11 cellular contexts compared by ENCODE assay signal in the genomic region with DNA sequence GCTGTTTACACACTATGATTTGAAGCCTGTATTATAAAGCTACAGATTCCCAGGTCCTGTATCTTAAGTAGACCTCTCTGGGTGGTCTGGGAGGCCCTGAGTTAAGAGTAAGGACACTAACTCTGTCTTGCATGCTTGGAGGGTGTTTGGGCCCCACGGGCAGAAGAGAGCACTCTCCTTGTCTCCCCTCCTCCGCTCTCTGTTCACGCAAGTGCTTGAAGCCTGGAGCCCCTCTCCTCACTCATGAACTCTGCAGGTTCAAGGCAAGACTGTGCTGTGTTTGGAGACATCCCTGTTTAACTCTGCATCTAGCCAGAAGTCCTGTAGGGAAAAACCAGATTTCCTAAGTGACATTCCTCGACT.
DNase-seq lines count a peak whose midpoint lies in the region; ATAC-seq and TF ChIP-seq lines count a peak whose summit lies in the region.
"Had no signal": no experiment of that assay in that cellular context is flagged by ENCODE, and none has a peak within 500 bp of the region (broad histone marks: within the 10 kb centered on the region; RNA-seq: fewer than 3 reads in every experiment).

No MANE protein-coding gene starts in this region.

- H3K4me3 Mint-ChIP-seq in activated CD4-positive, alpha-beta T cell treated with anti-CD3 and anti-CD28 coated beads for 36 hours = no peak overlapping the region
- no peak overlapping the region for H3K4me3 Mint-ChIP-seq in activated CD8-positive, alpha-beta T cell treated with anti-CD3 and anti-CD28 coated beads for 36 hours
- H3K4me3 Mint-ChIP-seq in stimulated activated memory B cell treated with anti-CD40 and anti-IgM and Interleukin-4, amounts not matched to agents 10 μg/mL and 1 μg/mL and 100 μg/mL, for 72 hours = no peak overlapping the region

- POLR2A ChIA-PET in activated CD4-positive, alpha-beta T cell treated with anti-CD3 and anti-CD28 coated beads for 36 hours (lab: Charles Lee) = interaction anchor here (0.6 kb wide), 2 partner anchors 218 to 749 kb away, joined by 3 to 6 read pairs; no protein-coding TSS in a partner anchor
- POLR2A ChIA-PET in activated CD8-positive, alpha-beta T cell treated with anti-CD3 and anti-CD28 coated beads for 36 hours (lab: Charles Lee) = interaction anchor here (1.5 kb wide), 1 partner anchor 15 kb away, joined by 3 read pairs; no protein-coding TSS in a partner anchor

- no peaks in the 10 kb centered on the region for H3K36me3 Mint-ChIP-seq in activated CD4-positive, alpha-beta T cell treated with anti-CD3 and anti-CD28 coated beads for 36 hours (ENCODE audit: low read depth)
- no peaks in the 10 kb centered on the region for H3K36me3 Mint-ChIP-seq in activated CD8-positive, alpha-beta T cell treated with anti-CD3 and anti-CD28 coated beads for 36 hours (ENCODE audit: low read depth)
- peaks cover 11% of the 10 kb centered on the region for H3K36me3 Mint-ChIP-seq in stimulated activated memory B cell treated with anti-CD40 and anti-IgM and Interleukin-4, amounts not matched to agents 10 μg/mL and 1 μg/mL and 100 μg/mL, for 72 hours

- CTCF ChIA-PET in activated CD4-positive, alpha-beta T cell treated with anti-CD3 and anti-CD28 coated beads for 36 hours (lab: Charles Lee) = interaction anchor here (0.6 to 1.2 kb wide), 3 partner anchors 9 to 133 kb away, joined by 3 to 6 read pairs (median 5); no protein-coding TSS in a partner anchor
- CTCF ChIA-PET in activated CD8-positive, alpha-beta T cell treated with anti-CD3 and anti-CD28 coated beads for 36 hours (lab: Charles Lee) = interaction anchor here (1.0 to 1.7 kb wide), 2 partner anchors 35 to 221 kb away, joined by 3 to 5 read pairs; no protein-coding TSS in a partner anchor

- H3K27ac ChIP-seq in iPS-18a (ENCODE audit: low read length) = no peak overlapping the region
- H3K27ac ChIP-seq: A549 had no signal

- H3K9me3 ChIP-seq in iPS-18a (ENCODE audit: control insufficient read depth, low read depth, low read length) = no peaks in the 10 kb centered on the region
- H3K9me3 ChIP-seq: A549 had no signal

- peak overlapping the region; percentile 32 for H3K27ac Mint-ChIP-seq in activated CD4-positive, alpha-beta T cell treated with anti-CD3 and anti-CD28 coated beads for 36 hours
- H3K27ac Mint-ChIP-seq in activated CD8-positive, alpha-beta T cell treated with anti-CD3 and anti-CD28 coated beads for 36 hours = peak overlapping the region; percentile 82
- H3K27ac Mint-ChIP-seq in stimulated activated memory B cell treated with anti-CD40 and anti-IgM and Interleukin-4, amounts not matched to agents 10 μg/mL and 1 μg/mL and 100 μg/mL, for 72 hours = peak overlapping the region; percentile 79

- H3K27me3 Mint-ChIP-seq in activated CD4-positive, alpha-beta T cell treated with anti-CD3 and anti-CD28 coated beads for 36 hours = peaks cover 9% of the 10 kb centered on the region
- no peaks in the 10 kb centered on the region for H3K27me3 Mint-ChIP-seq in activated CD8-positive, alpha-beta T cell treated with anti-CD3 and anti-CD28 coated beads for 36 hours
- no peaks in the 10 kb centered on the region for H3K27me3 Mint-ChIP-seq in stimulated activated memory B cell treated with anti-CD40 and anti-IgM and Interleukin-4, amounts not matched to agents 10 μg/mL and 1 μg/mL and 100 μg/mL, for 72 hours

- no peak for DNase-seq in activated CD4-positive, alpha-beta T cell treated with anti-CD3 and anti-CD28 coated beads for 36 hours
- no peak for DNase-seq in activated CD4-positive, alpha-beta T cell treated with anti-CD3 and anti-CD28 coated beads, Interleukin-2, amount 50 U/mL, for 1 hour
- no peak for DNase-seq in activated CD8-positive, alpha-beta T cell treated with anti-CD3 and anti-CD28 coated beads for 36 hours
- no peak for DNase-seq in stimulated activated CD4-positive, alpha-beta T cell treated with anti-CD3 and anti-CD28 coated beads, Interleukin-4, amount 100 ng/mL, for 1 hour
- DNase-seq in amniotic stem cell (lab: John Stamatoyannopoulos, UW) (no peak), NK-92 (lab: John Stamatoyannopoulos, UW; ENCODE audit: unreplicated experiment) (no peak)
- DNase-seq: activated gamma-delta T cell; stimulated activated CD4-positive, alpha-beta T cell treated with anti-CD3 and anti-CD28 coated beads, Interleukin-2, amount 100 ng/mL, for 48 hours had no signal

- intact Hi-C loops in activated CD4-positive, alpha-beta T cell treated with anti-CD3 and anti-CD28 coated beads for 36 hours (cut with DNase I, micrococcal nuclease) = loop anchor here (1.0 to 5.0 kb wide), 9 partner anchors 70 to 1112 kb away; a partner anchor contains a TSS
- intact Hi-C loops in activated CD8-positive, alpha-beta T cell treated with anti-CD3 and anti-CD28 coated beads for 36 hours (cut with micrococcal nuclease) = no loop called here

- H3K4me3 ChIP-seq in iPS-18a (ENCODE audit: low read length) = peak overlapping the region; percentile 9
- H3K4me3 ChIP-seq: A549 had no signal

- H3K4me1 Mint-ChIP-seq in activated CD4-positive, alpha-beta T cell treated with anti-CD3 and anti-CD28 coated beads for 36 hours = peaks cover 35% of the 10 kb centered on the region
- peaks cover 38% of the 10 kb centered on the region for H3K4me1 Mint-ChIP-seq in activated CD8-positive, alpha-beta T cell treated with anti-CD3 and anti-CD28 coated beads for 36 hours (ENCODE audit: low read depth)
- H3K4me1 Mint-ChIP-seq in stimulated activated memory B cell treated with anti-CD40 and anti-IgM and Interleukin-4, amounts not matched to agents 10 μg/mL and 1 μg/mL and 100 μg/mL, for 72 hours = peaks cover 62% of the 10 kb centered on the region

- no peak for ATAC-seq in activated CD4-positive, alpha-beta T cell treated with anti-CD3 and anti-CD28 coated beads for 36 hours
- ATAC-seq in activated CD8-positive, alpha-beta T cell treated with anti-CD3 and anti-CD28 coated beads for 36 hours = no peak
- no peak for ATAC-seq in stimulated activated memory B cell treated with anti-CD40 and anti-IgM and Interleukin-4, amounts not matched to agents 10 μg/mL and 1 μg/mL and 100 μg/mL, for 72 hours
- ATAC-seq: A549 had no signal

- H3K36me3 ChIP-seq in iPS-18a (ENCODE audit: control insufficient read depth, low read depth, low read length) = no peaks in the 10 kb centered on the region

- peaks cover 8% of the 10 kb centered on the region for H3K27me3 ChIP-seq in iPS-18a (ENCODE audit: control insufficient read depth, insufficient read depth, low read length)

- no peak for TF ChIP-seq CTCF in activated CD8-positive, alpha-beta T cell treated with anti-CD3 and anti-CD28 coated beads for 36 hours (IDR thresholded peaks at IDR 0.05)

- H3K9me3 Mint-ChIP-seq in activated CD4-positive, alpha-beta T cell treated with anti-CD3 and anti-CD28 coated beads for 36 hours (ENCODE audit: low read depth) = no peaks in the 10 kb centered on the region
- H3K9me3 Mint-ChIP-seq in activated CD8-positive, alpha-beta T cell treated with anti-CD3 and anti-CD28 coated beads for 36 hours = no peaks in the 10 kb centered on the region
- H3K9me3 Mint-ChIP-seq in stimulated activated memory B cell treated with anti-CD40 and anti-IgM and Interleukin-4, amounts not matched to agents 10 μg/mL and 1 μg/mL and 100 μg/mL, for 72 hours = no peaks in the 10 kb centered on the region

- H3K9ac ChIP-seq in iPS-18a (ENCODE audit: low read length) = no peak overlapping the region

- peaks cover 54% of the 10 kb centered on the region for H3K4me1 ChIP-seq in iPS-18a (ENCODE audit: control insufficient read depth, low read depth, low read length)

Comparison
In these comparisons a context has a peak if more than half of its experiments do, and no peak if none do; other contexts are left out.
1. H3K27ac Mint-ChIP-seq: peak in every context shown above with its lines; median percentile 82 in activated CD8-positive, alpha-beta T cell treated with anti-CD3 and anti-CD28 coated beads for 36 hours; 79 in stimulated activated memory B cell treated with anti-CD40 and anti-IgM and Interleukin-4, amounts not matched to agents 10 μg/mL and 1 μg/mL and 100 μg/mL, for 72 hours; 32 in activated CD4-positive, alpha-beta T cell treated with anti-CD3 and anti-CD28 coated beads for 36 hours.